12 cellular contexts compared by ENCODE assay signal in genomic region chr10:29598861-29599311, GRCh38. TPM values are rescaled to one million over a fixed set of nuclear protein-coding genes. Genes with fewer than 3 reads are reported as not detected.
DNase-seq lines count a peak whose midpoint lies in the region; ATAC-seq, FAIRE-seq and TF ChIP-seq lines count a peak whose summit lies in the region.
"Had no signal": no experiment of that assay in that cellular context is flagged by ENCODE, and none has a peak within 500 bp of the region (broad histone marks: within the 10 kb centered on the region; RNA-seq: fewer than 3 reads in every experiment).

No MANE protein-coding gene starts in this region.

- H3K27me3 ChIP-seq in BJ (ENCODE audit: control insufficient read depth, insufficient read depth, low read length) (no peaks in the 10 kb centered on the region), mammary epithelial cell (ENCODE audit: insufficient read depth, low read length) (no peaks in the 10 kb centered on the region), rectal smooth muscle tissue (ENCODE audit: control insufficient read depth, insufficient read depth, low read length) (no peaks in the 10 kb centered on the region)
- H3K27me3 ChIP-seq: BE2C had no signal

- H3K9me3 ChIP-seq in mammary epithelial cell (replicated peaks; ENCODE audit: insufficient read depth, low read length): no peaks in the 10 kb centered on the region
- H3K9me3 ChIP-seq: BE2C had no signal

- H4K20me1 ChIP-seq in mammary epithelial cell (ENCODE audit: insufficient read depth, low read length): no peaks in the 10 kb centered on the region

- CTCF ChIA-PET in BJ (lab: Yijun Ruan, JAX) (interaction anchor here (0.5 to 0.9 kb wide), 2 partner anchors 136 to 263 kb away, joined by 3 read pairs; no protein-coding TSS in a partner anchor), mammary epithelial cell (lab: Charles Lee; ENCODE audit: low non-redundant PET) (interaction anchor here (0.6 kb wide), 2 partner anchors 8 to 103 kb away, joined by 4 to 6 read pairs; no protein-coding TSS in a partner anchor)

- WGBS in mammary epithelial cell (ENCODE audit: low coverage, missing lambda C conversion rate): 10% methylated on average over 6 of the region's 6 CpGs

- ATAC-seq in left ventricle myocardium superior: peak; percentile 83

- POLR2A ChIA-PET in BJ (lab: Charles Lee): no interaction called here

- peak overlapping the region; percentile 32 for H3K4me2 ChIP-seq in mammary epithelial cell (ENCODE audit: insufficient read depth, low read depth, low read length)

- no TSS peak for BruUV-seq in mammary epithelial cell (replicated peaks; lab: Mats Ljungman, UMichigan)

- TF ChIP-seq CTCF in BJ (IDR thresholded peaks at IDR 0.05; ENCODE audit: insufficient read depth, low read depth, low read length) (no peak), mammary epithelial cell (conservative IDR thresholded peaks at IDR 0.05 in 1 of 2, IDR thresholded peaks at IDR 0.05 in 1 of 2; ENCODE audit: extremely low read depth in 1 of 2, insufficient read depth in 1 of 2, low read depth in 1 of 2, low read length in 2 of 2) (no peak), D721Med (IDR thresholded peaks at IDR 0.05; ENCODE audit: insufficient read depth, missing control alignments) (no peak)

- peak; percentile 35 for DNase-seq in BJ (ENCODE audit: low read depth)
- DNase-seq in mammary epithelial cell: peak; percentile 49
- DNase-seq in left ventricle myocardium superior: peak; percentile 46
- no peak for DNase-seq in D721Med (ENCODE audit: insufficient read length, low spot score)
- no peak for DNase-seq in EL
- no peak for DNase-seq in RPMI8226
- DNase-seq in activated CD8-positive, alpha-beta memory T cell treated with anti-CD3 and anti-CD28 coated beads for 24 hours: no peak
- DNase-seq: BE2C, Karpas-422, small intestine had no signal

- no peak overlapping the region for H3K4me3 ChIP-seq in BJ (ENCODE audit: low read depth, low read length)
- no peak overlapping the region for H3K4me3 ChIP-seq in mammary epithelial cell (replicated peaks in 1 of 3; ENCODE audit: insufficient read depth in 1 of 3, low read depth in 2 of 3, low read length in 3 of 3)
- no peak overlapping the region for H3K4me3 ChIP-seq in rectal smooth muscle tissue (ENCODE audit: low read length)

- no peak for FAIRE-seq in D721Med (lab: Jason Lieb, UNC)
- FAIRE-seq: colon, small intestine had no signal

- intact Hi-C loops in mammary epithelial cell (cut with micrococcal nuclease): loop anchor here (2.0 kb wide), 2 partner anchors 36 to 60 kb away; partner anchors contain the start of gene SVIL
- intact Hi-C loops in left ventricle myocardium superior (cut with micrococcal nuclease): no loop called here

- peak overlapping the region; percentile 19 for H3K27ac ChIP-seq in mammary epithelial cell (ENCODE audit: insufficient read depth, low read depth, low read length)
- peak overlapping the region; percentile 42 for H3K27ac ChIP-seq in rectal smooth muscle tissue (ENCODE audit: low read depth, low read length)

- H3K36me3 ChIP-seq in BJ (ENCODE audit: control insufficient read depth, insufficient read depth, low read length): no peaks in the 10 kb centered on the region
- no peaks in the 10 kb centered on the region for H3K36me3 ChIP-seq in mammary epithelial cell (ENCODE audit: insufficient read depth, low read length)
- peaks cover 6% of the 10 kb centered on the region for H3K36me3 ChIP-seq in rectal smooth muscle tissue (ENCODE audit: control insufficient read depth, insufficient read depth, low read length)
- H3K36me3 ChIP-seq: BE2C had no signal

- dilution Hi-C loops in mammary epithelial cell (cut with HindIII; ENCODE audit: low sequenced_read_pairs): no loop called here

- no peak overlapping the region for H2AFZ ChIP-seq in mammary epithelial cell (ENCODE audit: low read depth, low read length)

- peak overlapping the region; percentile 37 for H3K9ac ChIP-seq in mammary epithelial cell (ENCODE audit: insufficient read depth, low read length)
- no peak overlapping the region for H3K9ac ChIP-seq in rectal smooth muscle tissue (ENCODE audit: low read length)

- in situ Hi-C loops in mammary epithelial cell (cut with MboI; ENCODE audit: low sequenced_read_pairs in 2 of 2): loop anchor here in 1 of 2 donors (10.0 kb wide), 1 partner anchor 136 kb away; no protein-coding TSS in a partner anchor

- H3K79me2 ChIP-seq in mammary epithelial cell (ENCODE audit: insufficient read depth, low read length): peaks cover 59% of the 10 kb centered on the region

- H3K4me1 ChIP-seq in mammary epithelial cell (ENCODE audit: insufficient read depth, low read length) (peaks cover 23% of the 10 kb centered on the region), rectal smooth muscle tissue (ENCODE audit: control insufficient read depth, insufficient read depth, low read length) (peaks cover 23% of the 10 kb centered on the region)
- H3K4me1 ChIP-seq: BE2C had no signal

RNA-seq across cellular contexts. Expression of gene SVIL, which starts 35.9 kb away (rescaled TPM):
- 5.1 and 5.7 TPM in 2 replicates for polyA plus RNA-seq in BJ (2011; rRNA removed)
- 6.5 and 10.3 TPM in 2 replicates for polyA minus RNA-seq in BJ (2011; rRNA and poly(A)+ RNA removed)
- 100 to 1,000 TPM in 1 of 2 donors, 10 to 100 TPM in 1; 51.3 to 155 TPM for total RNA-seq in mammary epithelial cell
- polyA plus RNA-seq in mammary epithelial cell: 23.6 TPM
- 190 TPM for polyA minus RNA-seq in mammary epithelial cell
- 302 TPM for total RNA-seq in left ventricle myocardium superior

Comparison
In these comparisons a context has a peak if more than half of its experiments do, and no peak if none do; other contexts are left out.
1. DNase-seq: peak in BJ (single experiment), mammary epithelial cell (single experiment) and left ventricle myocardium superior (single experiment); none in D721Med (single experiment), EL (single experiment), RPMI8226 (single experiment) and activated CD8-positive, alpha-beta memory T cell treated with anti-CD3 and anti-CD28 coated beads for 24 hours (single experiment).